26 cellular contexts compared by ENCODE assay signal in genomic region chr22:47572443-47572842, GRCh38.
"Had no signal": no experiment of that assay in that cellular context is flagged by ENCODE, and none has a peak within 500 bp of the region (broad histone marks: within the 10 kb centered on the region; RNA-seq: fewer than 3 reads in every experiment).

No MANE protein-coding gene starts in this region.

- H3K27me3 Mint-ChIP-seq: activated CD4-positive, alpha-beta T cell treated with anti-CD3 and anti-CD28 coated beads, Interleukin-2, amount 10 ng/mL, durations not matched to agents 24 days and 14 days; activated CD8-positive, alpha-beta memory T cell treated with anti-CD3 and anti-CD28 coated beads, Interleukin-2, amount 10 ng/mL, durations not matched to agents 7 days and 5 days had no signal

- H3K9me3 ChIP-seq: adrenal gland, body of pancreas, colonic mucosa, gastrocnemius medialis had no signal

- H3K27ac Mint-ChIP-seq: activated CD4-positive, alpha-beta memory T cell treated with anti-CD3 and anti-CD28 coated beads for 36 hours; activated CD4-positive, alpha-beta T cell treated with anti-CD3 and anti-CD28 coated beads for 36 hours; activated CD4-positive, alpha-beta T cell treated with anti-CD3 and anti-CD28 coated beads, Interleukin-2, amount 10 ng/mL, durations not matched to agents 24 days and 14 days; activated CD8-positive, alpha-beta memory T cell treated with anti-CD3 and anti-CD28 coated beads, Interleukin-2, amount 10 ng/mL, durations not matched to agents 7 days and 5 days; activated CD8-positive, alpha-beta T cell treated with anti-CD3 and anti-CD28 coated beads, Interleukin-2, amount 10 ng/mL, durations not matched to agents 7 days and 5 days; activated naive CD8-positive, alpha-beta T cell; activated T-helper 2 cell treated with anti-CD3 and anti-CD28 coated beads, Interferon-gamma antibody, Interleukin-2, Interleukin-4, amounts not matched to agents 10 μg/mL and 5 μg/mL and 100 μg/mL, durations not matched to agents 14 hours and 24 hours and 36 hours had no signal

- H3K36me3 ChIP-seq: adrenal gland, cardiac muscle cell, colonic mucosa, gastrocnemius medialis had no signal

- DNase-seq: activated CD4-positive, alpha-beta memory T cell treated with anti-CD3 and anti-CD28 coated beads for 36 hours; activated CD4-positive, alpha-beta T cell treated with anti-CD3 and anti-CD28 coated beads for 36 hours; activated CD4-positive, alpha-beta T cell treated with anti-CD3 and anti-CD28 coated beads, Interleukin-2, amount 10 ng/mL, durations not matched to agents 24 days and 14 days; activated CD4-positive, CD25-positive, alpha-beta regulatory T cell; activated CD4-positive, CD25-positive, alpha-beta regulatory T cell treated with anti-CD3 and anti-CD28 coated beads, Interleukin-2, amount 50 U/mL, for 72 hours; activated CD8-positive, alpha-beta memory T cell treated with anti-CD3 and anti-CD28 coated beads, Interleukin-2, amount 10 ng/mL, durations not matched to agents 7 days and 5 days; activated CD8-positive, alpha-beta T cell treated with anti-CD3 and anti-CD28 coated beads, Interleukin-2, amount 10 ng/mL, durations not matched to agents 7 days and 5 days; activated gamma-delta T cell treated with Interleukin-2 at 50 U/mL for 16 hours; activated naive CD4-positive, alpha-beta T cell treated with anti-CD3 and anti-CD28 coated beads, Interleukin-2, amount 50 U/mL, for 16 hours; activated naive CD4-positive, alpha-beta T cell treated with Interleukin-2 at 50 U/mL for 16 hours; activated T-cell treated with anti-CD3 and anti-CD28 coated beads, Interleukin-2, amount 50 U/mL, for 4 hours; amygdala; body of pancreas; central memory CD4-positive, alpha-beta T cell; cerebellar nuclear complex; colonic mucosa; effector CD8-positive, alpha-beta T cell; foreskin keratinocyte; gastrocnemius medialis; glutamatergic neuron; T-helper 2 cell had no signal

- H3K4me1 ChIP-seq: adrenal gland, body of pancreas, colonic mucosa, foreskin keratinocyte, gastrocnemius medialis had no signal

- H3K9me3 Mint-ChIP-seq: activated CD4-positive, alpha-beta memory T cell treated with anti-CD3 and anti-CD28 coated beads for 36 hours; activated CD4-positive, alpha-beta T cell treated with anti-CD3 and anti-CD28 coated beads, Interleukin-2, amount 10 ng/mL, durations not matched to agents 24 days and 14 days; activated T-cell treated with anti-CD3 and anti-CD28 coated beads, Interleukin-2, amount 50 U/mL, for 4 hours; activated T-helper 2 cell treated with anti-CD3 and anti-CD28 coated beads, Interferon-gamma antibody, Interleukin-2, Interleukin-4, amounts not matched to agents 10 μg/mL and 5 μg/mL and 100 μg/mL, durations not matched to agents 14 hours and 24 hours and 36 hours had no signal

- H3K4me3 ChIP-seq: adrenal gland, body of pancreas, cardiac muscle cell, colonic mucosa, gastrocnemius medialis had no signal

- ATAC-seq: activated CD4-positive, alpha-beta T cell treated with anti-CD3 and anti-CD28 coated beads for 36 hours; activated CD8-positive, alpha-beta memory T cell treated with anti-CD3 and anti-CD28 coated beads, Interleukin-2, amount 10 ng/mL, durations not matched to agents 7 days and 5 days; activated CD8-positive, alpha-beta T cell treated with anti-CD3 and anti-CD28 coated beads, Interleukin-2, amount 10 ng/mL, durations not matched to agents 7 days and 5 days; activated T-cell treated with anti-CD3 and anti-CD28 coated beads, Interleukin-2, amount 50 U/mL, for 4 hours; body of pancreas; esophagus mucosa; foreskin keratinocyte; gastrocnemius medialis had no signal

- H3K27me3 ChIP-seq: adrenal gland, body of pancreas, cardiac muscle cell, colonic mucosa, foreskin keratinocyte had no signal

- H3K4me3 Mint-ChIP-seq: activated CD4-positive, alpha-beta memory T cell treated with anti-CD3 and anti-CD28 coated beads for 36 hours; activated CD4-positive, alpha-beta T cell treated with anti-CD3 and anti-CD28 coated beads for 36 hours; activated CD4-positive, alpha-beta T cell treated with anti-CD3 and anti-CD28 coated beads, Interleukin-2, amount 10 ng/mL, durations not matched to agents 24 days and 14 days; activated CD8-positive, alpha-beta memory T cell treated with anti-CD3 and anti-CD28 coated beads, Interleukin-2, amount 10 ng/mL, durations not matched to agents 7 days and 5 days; activated CD8-positive, alpha-beta T cell treated with anti-CD3 and anti-CD28 coated beads, Interleukin-2, amount 10 ng/mL, durations not matched to agents 7 days and 5 days; activated naive CD8-positive, alpha-beta T cell; activated T-cell treated with anti-CD3 and anti-CD28 coated beads, Interleukin-2, amount 50 U/mL, for 4 hours had no signal

- H3K36me3 Mint-ChIP-seq: activated CD4-positive, alpha-beta memory T cell treated with anti-CD3 and anti-CD28 coated beads for 36 hours; activated CD8-positive, alpha-beta memory T cell treated with anti-CD3 and anti-CD28 coated beads, Interleukin-2, amount 10 ng/mL, durations not matched to agents 7 days and 5 days; activated naive CD8-positive, alpha-beta T cell had no signal

- H3K27ac ChIP-seq: adrenal gland, body of pancreas, cardiac muscle cell, colonic mucosa, foreskin keratinocyte, gastrocnemius medialis had no signal

- H3K4me1 Mint-ChIP-seq: activated CD4-positive, alpha-beta T cell treated with anti-CD3 and anti-CD28 coated beads for 36 hours; activated CD4-positive, alpha-beta T cell treated with anti-CD3 and anti-CD28 coated beads, Interleukin-2, amount 10 ng/mL, durations not matched to agents 24 days and 14 days; activated CD8-positive, alpha-beta memory T cell treated with anti-CD3 and anti-CD28 coated beads, Interleukin-2, amount 10 ng/mL, durations not matched to agents 7 days and 5 days had no signal
